Comparison of ENCODE assay signal across 14 cellular contexts in the genomic region with DNA sequence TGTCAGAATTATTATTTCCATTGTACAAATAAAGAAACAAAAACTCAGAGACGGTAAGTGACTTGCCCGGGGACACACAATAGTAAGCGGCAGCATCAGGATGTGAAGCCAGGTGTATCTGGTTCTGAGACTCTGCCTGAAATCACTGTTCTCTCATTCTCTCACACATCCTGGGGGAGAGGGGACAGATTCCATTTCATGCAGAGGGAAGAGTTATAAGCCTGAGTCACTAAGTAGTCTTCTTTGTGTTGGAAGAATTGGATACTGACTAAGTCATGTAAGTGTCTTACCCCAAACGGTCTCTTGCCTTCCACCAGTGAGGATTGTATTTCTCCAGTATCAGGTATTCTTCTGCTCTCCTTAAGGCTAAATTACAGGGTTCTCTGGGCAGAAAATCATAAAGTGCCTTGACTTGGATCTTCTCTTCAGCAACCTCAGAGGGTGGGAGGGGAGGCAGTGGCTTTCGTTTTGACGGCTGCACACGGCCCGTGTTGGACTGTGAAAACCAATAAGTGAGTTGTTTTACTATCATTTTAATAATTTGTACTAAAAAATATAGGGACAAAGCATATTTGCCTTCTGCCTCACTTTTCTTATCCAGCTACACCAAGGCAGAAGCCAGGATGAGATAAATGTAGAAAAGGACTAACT. TPM values are rescaled to one million over a fixed set of nuclear protein-coding genes. Genes with fewer than 3 reads are reported as not detected.
DNase-seq lines count a peak whose midpoint lies in the region; ATAC-seq and TF ChIP-seq lines count a peak whose summit lies in the region.
"Had no signal": no experiment of that assay in that cellular context is flagged by ENCODE, and none has a peak within 500 bp of the region (broad histone marks: within the 10 kb centered on the region; RNA-seq: fewer than 3 reads in every experiment).

No MANE protein-coding gene starts in this region.

- H3K27me3 ChIP-seq in ascending aorta (no peaks in the 10 kb centered on the region), esophagus squamous epithelium (no peaks in the 10 kb centered on the region)
- H3K27me3 ChIP-seq: BLaER1 treated with 17β-estradiol and CSF1 and Interleukin-3, amounts not matched to agents 10 nM and 100 nM; vagina had no signal

- peak; percentile 61 for ATAC-seq in activated naive CD8-positive, alpha-beta T cell treated with anti-CD3 and anti-CD28 coated beads, Interleukin-2, amount 50 U/mL, for 24 hours
- ATAC-seq in GM21381 (IDR thresholded peaks at IDR 0.05; ENCODE audit: unreplicated experiment) (no peak), HG03139 (IDR thresholded peaks at IDR 0.05; ENCODE audit: unreplicated experiment) (no peak)

- H3K9me3 ChIP-seq in ascending aorta: no peaks in the 10 kb centered on the region
- no peaks in the 10 kb centered on the region for H3K9me3 ChIP-seq in esophagus squamous epithelium
- H3K9me3 ChIP-seq: BLaER1 treated with 17β-estradiol and CSF1 and Interleukin-3, amounts not matched to agents 10 nM and 100 nM; vagina had no signal

- H3K27ac Mint-ChIP-seq in HFFc6: no peak overlapping the region
- H3K27ac Mint-ChIP-seq in activated naive CD8-positive, alpha-beta T cell treated with anti-CD3 and anti-CD28 coated beads, Interleukin-2, amount 50 U/mL, for 24 hours: peak overlapping the region; percentile 65

- no peaks in the 10 kb centered on the region for H3K9me3 Mint-ChIP-seq in HFFc6
- H3K9me3 Mint-ChIP-seq in activated naive CD8-positive, alpha-beta T cell treated with anti-CD3 and anti-CD28 coated beads, Interleukin-2, amount 50 U/mL, for 24 hours: no peaks in the 10 kb centered on the region
- H3K9me3 Mint-ChIP-seq: activated CD4-positive, alpha-beta T cell treated with anti-CD3 and anti-CD28 coated beads, Interleukin-2, amount 10 ng/mL, durations not matched to agents 7 days and 5 days had no signal

- WGBS in esophagus squamous epithelium, 2 donors: 64 to 84% methylated on average over 8 of the region's 8 CpGs

- no peaks in the 10 kb centered on the region for H3K36me3 ChIP-seq in ascending aorta
- no peaks in the 10 kb centered on the region for H3K36me3 ChIP-seq in esophagus squamous epithelium
- H3K36me3 ChIP-seq: BLaER1 treated with 17β-estradiol and CSF1 and Interleukin-3, amounts not matched to agents 10 nM and 100 nM; vagina had no signal

- peaks cover 5% of the 10 kb centered on the region; the same call in 1 of the 2 replicates for H3K27me3 Mint-ChIP-seq in HFFc6 (ENCODE audit: insufficient read depth)
- H3K27me3 Mint-ChIP-seq in activated naive CD8-positive, alpha-beta T cell treated with anti-CD3 and anti-CD28 coated beads, Interleukin-2, amount 50 U/mL, for 24 hours: no peaks in the 10 kb centered on the region
- H3K27me3 Mint-ChIP-seq: activated CD4-positive, alpha-beta T cell treated with anti-CD3 and anti-CD28 coated beads, Interleukin-2, amount 10 ng/mL, durations not matched to agents 7 days and 5 days had no signal

- H3K27ac ChIP-seq in ascending aorta (no peak overlapping the region), esophagus squamous epithelium (no peak overlapping the region)
- H3K27ac ChIP-seq: BLaER1 treated with 17β-estradiol and CSF1 and Interleukin-3, amounts not matched to agents 10 nM and 100 nM; skin epidermis; vagina had no signal

- TF ChIP-seq POLR2A in esophagus squamous epithelium (IDR thresholded peaks at IDR 0.05): no peak

- H3K4me3 ChIP-seq in ascending aorta (no peak overlapping the region), esophagus squamous epithelium (no peak overlapping the region)
- H3K4me3 ChIP-seq: BLaER1 treated with 17β-estradiol and CSF1 and Interleukin-3, amounts not matched to agents 10 nM and 100 nM; skin epidermis; vagina had no signal

- H3K36me3 Mint-ChIP-seq in HFFc6 (ENCODE audit: low read depth): no peaks in the 10 kb centered on the region
- H3K36me3 Mint-ChIP-seq in activated naive CD8-positive, alpha-beta T cell treated with anti-CD3 and anti-CD28 coated beads, Interleukin-2, amount 50 U/mL, for 24 hours (ENCODE audit: low read depth): peaks cover 3% of the 10 kb centered on the region

- DNase-seq in AG08395 (ENCODE audit: low spot score): peak; percentile 34
- peak; percentile 15 for DNase-seq in HFFc6
- no peak for DNase-seq in activated naive CD8-positive, alpha-beta T cell treated with anti-CD3 and anti-CD28 coated beads, Interleukin-2, amount 50 U/mL, for 24 hours
- peak; percentile 60 for DNase-seq in left kidney (ENCODE audit: low read depth, low spot score)
- no peak for DNase-seq in ascending aorta (ENCODE audit: low spot score in 2 of 2)
- no peak for DNase-seq in esophagus squamous epithelium (lab: John Stamatoyannopoulos, UW)
- DNase-seq: activated CD4-positive, alpha-beta T cell treated with anti-CD3 and anti-CD28 coated beads, Interleukin-2, amount 10 ng/mL, durations not matched to agents 7 days and 5 days; amniotic stem cell; NCI-H69 had no signal

- H3K4me1 Mint-ChIP-seq in HFFc6 (ENCODE audit: low read depth): peaks cover 11% of the 10 kb centered on the region; the same call in 1 of the 2 replicates
- H3K4me1 Mint-ChIP-seq in activated naive CD8-positive, alpha-beta T cell treated with anti-CD3 and anti-CD28 coated beads, Interleukin-2, amount 50 U/mL, for 24 hours: peaks cover 64% of the 10 kb centered on the region

- no peaks in the 10 kb centered on the region for H3K4me1 ChIP-seq in ascending aorta
- no peaks in the 10 kb centered on the region for H3K4me1 ChIP-seq in esophagus squamous epithelium
- H3K4me1 ChIP-seq: BLaER1 treated with 17β-estradiol and CSF1 and Interleukin-3, amounts not matched to agents 10 nM and 100 nM; vagina had no signal

- TF ChIP-seq CTCF in HFFc6 (IDR thresholded peaks at IDR 0.05) (no peak), ascending aorta (IDR thresholded peaks at IDR 0.05) (no peak), esophagus squamous epithelium (IDR thresholded peaks at IDR 0.05) (no peak)

- no peak overlapping the region for H3K4me3 Mint-ChIP-seq in HFFc6
- peak overlapping the region; percentile 55 for H3K4me3 Mint-ChIP-seq in activated naive CD8-positive, alpha-beta T cell treated with anti-CD3 and anti-CD28 coated beads, Interleukin-2, amount 50 U/mL, for 24 hours
- H3K4me3 Mint-ChIP-seq: activated CD4-positive, alpha-beta T cell treated with anti-CD3 and anti-CD28 coated beads, Interleukin-2, amount 10 ng/mL, durations not matched to agents 7 days and 5 days had no signal

- intact Hi-C loops in ascending aorta (cut with DNase I): no loop called here
- intact Hi-C loops in esophagus squamous epithelium (cut with DNase I): no loop called here

RNA-seq across cellular contexts. Expression of gene TXK, which starts 21.9 kb away (rescaled TPM):
- total RNA-seq in HFFc6 (2021; fragmentation: NEBNext Ultra II Directional; extraction: Animal tissue kit (Norgen Biotek cat#: 25700)): not detected
- total RNA-seq in ascending aorta (not detected), esophagus squamous epithelium (1 to 10 TPM; 1.7 to 5.2 (median 3.5) TPM)

Comparison
In these comparisons a context has a peak if more than half of its experiments do, and no peak if none do; other contexts are left out.
1. DNase-seq: peak in AG08395 (single experiment), HFFc6 (single experiment) and left kidney (single experiment); none in activated naive CD8-positive, alpha-beta T cell treated with anti-CD3 and anti-CD28 coated beads, Interleukin-2, amount 50 U/mL, for 24 hours (single experiment), ascending aorta (0 of 2) and esophagus squamous epithelium (single experiment).